In genomic region chr7:111098011-111098925, GRCh38 we compare ENCODE assay signal across 8 cellular contexts. TPM values are rescaled to one million over a fixed set of nuclear protein-coding genes. Genes with fewer than 3 reads are reported as not detected.
DNase-seq lines count a peak whose midpoint lies in the region; ATAC-seq and TF ChIP-seq lines count a peak whose summit lies in the region.

No MANE protein-coding gene starts in this region.

- POLR2A ChIA-PET in AG04450 (lab: Yijun Ruan, JAX) = no interaction called here

- intact Hi-C loops in gastrocnemius medialis (cut with DNase I; ENCODE audit: low total_unique reads) = no loop called here

- in situ Hi-C loops in gastrocnemius medialis (cut with MboI; ENCODE audit: low sequenced_read_pairs in 4 of 4) = loop anchor here in 2 of 4 donors (10.0 to 25.0 kb wide), 2 partner anchors 387 to 639 kb away; no protein-coding TSS in a partner anchor

- ATAC-seq in GM18505 (IDR thresholded peaks at IDR 0.05; ENCODE audit: unreplicated experiment) (peak; percentile 75), HG02884 (IDR thresholded peaks at IDR 0.05; ENCODE audit: unreplicated experiment) (peak; percentile 72), gastrocnemius medialis (peak in 1 of 2 donors; percentile 89)

- H3K9me3 ChIP-seq in AG04450 (ENCODE audit: control insufficient read depth, insufficient read depth, low read length) (no peaks in the 10 kb centered on the region), gastrocnemius medialis (no peaks in the 10 kb centered on the region)

- H3K4me1 ChIP-seq in gastrocnemius medialis = peaks cover 10 to 14% of the 10 kb centered on the region in 2 donors

- H3K36me3 ChIP-seq in gastrocnemius medialis = no peaks in the 10 kb centered on the region

- H3K27ac ChIP-seq in AG04450 (ENCODE audit: low read depth, low read length) (no peak overlapping the region), gastrocnemius medialis (no peak overlapping the region)

- TF ChIP-seq POLR2A in GM18505 (IDR thresholded peaks at IDR 0.05; ENCODE audit: borderline replicate concordance, extremely low read depth, insufficient read depth, insufficient read length) (no peak), gastrocnemius medialis (IDR thresholded peaks at IDR 0.05) (no peak)

- DNase-seq in AG04450 (ENCODE audit: low read depth, low spot score) = no peak
- DNase-seq in NCI-H524 (lab: John Stamatoyannopoulos, UW) = peak; percentile 3 to 55
- DNase-seq in activated T-cell treated with anti-CD3 and anti-CD28 coated beads for 48 hours (ENCODE audit: low read depth) = peak; percentile 25
- DNase-seq in foreskin fibroblast = peak in 1 of 2 donors; percentile 57
- DNase-seq in gastrocnemius medialis = no peak
- DNase-seq in COLO829 (ENCODE audit: low spot score) = no peak

- H3K27me3 ChIP-seq in AG04450 (ENCODE audit: control insufficient read depth, insufficient read depth, low read length) (no peaks in the 10 kb centered on the region), gastrocnemius medialis (no peaks in the 10 kb centered on the region)

- TF ChIP-seq CTCF in AG04450 (IDR thresholded peaks at IDR 0.05; ENCODE audit: low read depth, low read length) = peak; percentile 74
- TF ChIP-seq CTCF in foreskin fibroblast (IDR thresholded peaks at IDR 0.05; ENCODE audit: low read depth, low read length) = peak; percentile 69
- peak in 3 of 5 experiments; percentile 16 to 51 (median 30) for TF ChIP-seq CTCF in gastrocnemius medialis (IDR thresholded peaks at IDR 0.05 in 4 of 5, conservative IDR thresholded peaks at IDR 0.05 in 1 of 5)

- no peak overlapping the region for H3K4me3 ChIP-seq in AG04450 (ENCODE audit: low read depth, low read length)
- H3K4me3 ChIP-seq in foreskin fibroblast (ENCODE audit: low read depth in 1 of 2, low read length in 2 of 2) = no peak overlapping the region
- H3K4me3 ChIP-seq in gastrocnemius medialis = no peak overlapping the region

- CTCF ChIA-PET in AG04450 (lab: Charles Lee) = interaction anchor here (0.6 to 1.9 kb wide), 8 partner anchors 8 to 1254 kb away, joined by 3 to 11 read pairs (median 4); partner anchors contain the start of gene LRRN3

RNA-seq across cellular contexts. Expression of gene LRRN3, which starts 7.3 kb away (rescaled TPM):
- 8.3 and 12.0 TPM in 2 replicates for polyA plus RNA-seq in AG04450 (2011; rRNA removed)
- 4.3 and 7.1 TPM in 2 replicates for polyA minus RNA-seq in AG04450 (2011; rRNA and poly(A)+ RNA removed)
- total RNA-seq in gastrocnemius medialis = 10 to 100 TPM in 1 of 4 donors, 1 to 10 TPM in 2, under 1 TPM in 1; 0.42 to 11.7 (median 6.9) TPM

Comparison
In these comparisons a context has a peak if more than half of its experiments do, and no peak if none do; other contexts are left out.
1. DNase-seq: peak in NCI-H524 (2 of 2) and activated T-cell treated with anti-CD3 and anti-CD28 coated beads for 48 hours (single experiment); none in AG04450 (single experiment), gastrocnemius medialis (0 of 2) and COLO829 (single experiment).
2. Peak in every context shown above with its lines, with median percentiles within 50 percentile points of each other: CTCF ChIP-seq.